Comparison of ENCODE assay signal across 1 cellular context in the genomic region with DNA sequence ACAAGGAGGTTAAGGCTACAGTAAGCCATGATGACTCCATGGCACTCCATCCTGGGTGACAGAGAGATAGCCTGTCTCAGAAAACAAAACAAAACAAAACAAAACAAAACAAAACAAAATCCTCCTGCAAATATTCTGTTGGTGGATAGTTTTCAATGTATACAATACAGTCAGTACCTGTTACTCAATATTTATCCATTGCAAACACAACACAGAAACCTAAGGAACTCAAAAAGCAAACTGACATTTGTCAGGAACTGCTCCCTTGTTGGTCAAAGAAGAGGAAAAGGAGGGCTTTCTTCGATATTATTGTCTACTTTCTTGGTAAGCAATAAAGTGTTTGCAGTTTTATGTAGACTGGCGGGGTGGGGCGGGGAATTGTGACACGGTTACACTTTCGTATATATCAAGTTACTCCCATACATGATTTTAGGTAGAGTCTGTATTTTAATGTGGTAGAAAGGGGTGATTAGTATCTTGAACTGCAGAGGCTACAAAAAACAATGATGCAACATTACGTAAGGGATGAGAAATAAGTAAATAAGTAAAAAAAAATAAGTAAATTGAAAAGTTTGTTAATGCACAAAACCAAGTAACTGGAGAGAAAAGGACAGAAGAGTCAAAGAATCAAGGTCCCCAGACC.
TF ChIP-seq lines count a peak whose summit lies in the region.

No MANE protein-coding gene starts in this region.

TF ChIP-seq in GM23338, 12 proteins besides CTCF, POLR2A, EP300 and RAD21:
- TF ChIP-seq ZNF462 (CRISPR knock-in tag; IDR thresholded peaks at IDR 0.05): no peak
- TF ChIP-seq, protein P1, sequence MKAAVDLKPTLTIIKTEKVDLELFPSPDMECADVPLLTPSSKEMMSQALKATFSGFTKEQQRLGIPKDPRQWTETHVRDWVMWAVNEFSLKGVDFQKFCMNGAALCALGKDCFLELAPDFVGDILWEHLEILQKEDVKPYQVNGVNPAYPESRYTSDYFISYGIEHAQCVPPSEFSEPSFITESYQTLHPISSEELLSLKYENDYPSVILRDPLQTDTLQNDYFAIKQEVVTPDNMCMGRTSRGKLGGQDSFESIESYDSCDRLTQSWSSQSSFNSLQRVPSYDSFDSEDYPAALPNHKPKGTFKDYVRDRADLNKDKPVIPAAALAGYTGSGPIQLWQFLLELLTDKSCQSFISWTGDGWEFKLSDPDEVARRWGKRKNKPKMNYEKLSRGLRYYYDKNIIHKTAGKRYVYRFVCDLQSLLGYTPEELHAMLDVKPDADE (IDR thresholded peaks at IDR 0.05): no peak
- no peak for TF ChIP-seq STAT1 (IDR thresholded peaks at IDR 0.05; ENCODE audit: unreplicated experiment)
- TF ChIP-seq POLR2AphosphoS5 (IDR thresholded peaks at IDR 0.05; ENCODE audit: low read depth): no peak
- TF ChIP-seq, protein P2, sequence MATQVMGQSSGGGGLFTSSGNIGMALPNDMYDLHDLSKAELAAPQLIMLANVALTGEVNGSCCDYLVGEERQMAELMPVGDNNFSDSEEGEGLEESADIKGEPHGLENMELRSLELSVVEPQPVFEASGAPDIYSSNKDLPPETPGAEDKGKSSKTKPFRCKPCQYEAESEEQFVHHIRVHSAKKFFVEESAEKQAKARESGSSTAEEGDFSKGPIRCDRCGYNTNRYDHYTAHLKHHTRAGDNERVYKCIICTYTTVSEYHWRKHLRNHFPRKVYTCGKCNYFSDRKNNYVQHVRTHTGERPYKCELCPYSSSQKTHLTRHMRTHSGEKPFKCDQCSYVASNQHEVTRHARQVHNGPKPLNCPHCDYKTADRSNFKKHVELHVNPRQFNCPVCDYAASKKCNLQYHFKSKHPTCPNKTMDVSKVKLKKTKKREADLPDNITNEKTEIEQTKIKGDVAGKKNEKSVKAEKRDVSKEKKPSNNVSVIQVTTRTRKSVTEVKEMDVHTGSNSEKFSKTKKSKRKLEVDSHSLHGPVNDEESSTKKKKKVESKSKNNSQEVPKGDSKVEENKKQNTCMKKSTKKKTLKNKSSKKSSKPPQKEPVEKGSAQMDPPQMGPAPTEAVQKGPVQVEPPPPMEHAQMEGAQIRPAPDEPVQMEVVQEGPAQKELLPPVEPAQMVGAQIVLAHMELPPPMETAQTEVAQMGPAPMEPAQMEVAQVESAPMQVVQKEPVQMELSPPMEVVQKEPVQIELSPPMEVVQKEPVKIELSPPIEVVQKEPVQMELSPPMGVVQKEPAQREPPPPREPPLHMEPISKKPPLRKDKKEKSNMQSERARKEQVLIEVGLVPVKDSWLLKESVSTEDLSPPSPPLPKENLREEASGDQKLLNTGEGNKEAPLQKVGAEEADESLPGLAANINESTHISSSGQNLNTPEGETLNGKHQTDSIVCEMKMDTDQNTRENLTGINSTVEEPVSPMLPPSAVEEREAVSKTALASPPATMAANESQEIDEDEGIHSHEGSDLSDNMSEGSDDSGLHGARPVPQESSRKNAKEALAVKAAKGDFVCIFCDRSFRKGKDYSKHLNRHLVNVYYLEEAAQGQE (IDR thresholded peaks at IDR 0.05; ENCODE audit: unreplicated experiment): no peak
- no peak for TF ChIP-seq ZNF114 (CRISPR knock-in tag; IDR thresholded peaks at IDR 0.05)
- no peak for TF ChIP-seq NANOG (IDR thresholded peaks at IDR 0.05; ENCODE audit: borderline replicate concordance)
- TF ChIP-seq EZH2 (IDR thresholded peaks at IDR 0.05; ENCODE audit: low read depth, unreplicated experiment): no peak
- no peak for TF ChIP-seq EZH2phosphoT487 (IDR thresholded peaks at IDR 0.05; ENCODE audit: unreplicated experiment)
- no peak for TF ChIP-seq CREB1 (CRISPR knock-in tag; IDR thresholded peaks at IDR 0.05; ENCODE audit: low read depth)
- TF ChIP-seq ZNF331 (CRISPR knock-in tag; IDR thresholded peaks at IDR 0.05; ENCODE audit: low read depth): no peak
- no peak for TF ChIP-seq JUNB (IDR thresholded peaks at IDR 0.05; ENCODE audit: unreplicated experiment)
TF ChIP-seq in GM23338: peak in this region for 0.
